ENCODE assay signal across 14 cellular contexts in genomic region chr10:78964274-78964951, GRCh38.
DNase-seq lines count a peak whose midpoint lies in the region; ATAC-seq, FAIRE-seq and TF ChIP-seq lines count a peak whose summit lies in the region.
"Had no signal": no experiment of that assay in that cellular context is flagged by ENCODE, and none has a peak within 500 bp of the region (broad histone marks: within the 10 kb centered on the region; RNA-seq: fewer than 3 reads in every experiment).

No MANE protein-coding gene starts in this region.

- WGBS in H1 (ENCODE audit: extremely low coverage in 1 of 2, insufficient coverage in 1 of 2, insufficient read length in 1 of 2, insufficient replicate concordance in 2 of 2, low coverage in 1 of 2, low lambda C conversion rate in 2 of 2, missing lambda C conversion rate in 1 of 2), 2 experiments, result 76% methylated on average over 5 of the region's 5 CpGs; no CpG with 5 or more reads in 1 of the 2 experiments
- WGBS in neuronal stem cell (ENCODE audit: extremely low coverage in 2 of 2, insufficient read length in 2 of 2, insufficient replicate concordance in 1 of 2), 2 donors, result no CpG with 5 or more reads among the region's 5 CpGs
- 53 to 78% (median 70%) methylated on average over 5 of the region's 5 CpGs for WGBS in small intestine, 3 donors

- no peak overlapping the region for H4K5ac ChIP-seq in H1 (ENCODE audit: insufficient read length, low read depth, low read length)

- FAIRE-seq in H1 (lab: Jason Lieb, UNC), result peak; percentile 24
- no peak for FAIRE-seq in small intestine (lab: Jason Lieb, UNC)

- H3K79me1 ChIP-seq in H1 (ENCODE audit: low read depth, low read length), result no peaks in the 10 kb centered on the region; the same call in 1 of the 2 replicates
- no peaks in the 10 kb centered on the region for H3K79me1 ChIP-seq in neuronal stem cell (ENCODE audit: low read depth, low read length)

- peaks cover 10% of the 10 kb centered on the region for H3K4me1 Mint-ChIP-seq in Caco-2 (ENCODE audit: low read depth, unreplicated experiment)
- H3K4me1 Mint-ChIP-seq: activated naive CD4-positive, alpha-beta T cell treated with anti-CD3 and anti-CD28 coated beads, Interleukin-2, amount 10 ng/mL, durations not matched to agents 7 days and 5 days; B cell had no signal

- H3K14ac ChIP-seq in H1 (ENCODE audit: insufficient read length) (peak overlapping the region; percentile 92), neuronal stem cell (ENCODE audit: low read length) (peak overlapping the region; percentile 49)

- H3K4ac ChIP-seq in H1 (replicated peaks; ENCODE audit: insufficient read length, low read depth, low read length) (peak overlapping the region; percentile 94), neuronal stem cell (ENCODE audit: low read length) (peak overlapping the region; percentile 84)

- peak overlapping the region; percentile 98 for H2AK5ac ChIP-seq in H1 (ENCODE audit: low read depth, low read length)
- peak overlapping the region; percentile 9 for H2AK5ac ChIP-seq in neuronal stem cell (ENCODE audit: low read depth, low read length)

- no peak for TF ChIP-seq RAD21 in H1 (IDR thresholded peaks at IDR 0.05 in 1 of 2, conservative IDR thresholded peaks at IDR 0.05 in 1 of 2; ENCODE audit: low read depth in 2 of 2, low read length in 2 of 2)

- H2AFZ ChIP-seq in H1 (ENCODE audit: low read length), result peak overlapping the region; percentile 8; the same call in 1 of the 2 replicates
- no peak overlapping the region for H2AFZ ChIP-seq in neuronal stem cell (ENCODE audit: low read length)

- H3K4me1 ChIP-seq in Caco-2, result peaks cover 14% of the 10 kb centered on the region
- H3K4me1 ChIP-seq in NT2/D1 (ENCODE audit: insufficient read depth, insufficient read length), result peaks cover 40% of the 10 kb centered on the region
- H3K4me1 ChIP-seq in H1 (replicated peaks in 1 of 4; ENCODE audit: control insufficient read depth in 3 of 4, insufficient read depth in 4 of 4, low read length in 3 of 4), result peaks cover 6 to 24% (median 18%) of the 10 kb centered on the region in 4 experiments
- H3K4me1 ChIP-seq in neuronal stem cell (ENCODE audit: control insufficient read depth in 2 of 2, insufficient read depth in 1 of 2, low read depth in 1 of 2, low read length in 2 of 2), result peaks cover 23% of the 10 kb centered on the region in 2 donors
- H3K4me1 ChIP-seq in small intestine (ENCODE audit: control insufficient read depth in 2 of 2, insufficient read depth in 1 of 2, low read depth in 1 of 2, low read length in 1 of 2), result no peaks in the 10 kb centered on the region

- POLR2A ChIA-PET in Caco-2 (lab: Charles Lee), result interaction anchor here (1.0 to 1.1 kb wide), 2 partner anchors 9 to 10 kb away, joined by 3 to 5 read pairs; no protein-coding TSS in a partner anchor
- POLR2A ChIA-PET in H1 (lab: Charles Lee; ENCODE audit: partially characterized antibody), result interaction anchor here (1.0 to 1.7 kb wide), 2 partner anchors 9 to 193 kb away, joined by 3 to 13 read pairs; no protein-coding TSS in a partner anchor

- no peak overlapping the region for H3K23ac ChIP-seq in H1 (ENCODE audit: insufficient read length)
- H3K23ac ChIP-seq in neuronal stem cell (ENCODE audit: low read depth, low read length, poor library complexity), result peak overlapping the region; percentile 45

- peak overlapping the region; percentile 71 for H3K9ac ChIP-seq in NT2/D1 (ENCODE audit: insufficient read length, low read depth)
- H3K9ac ChIP-seq in H1 (replicated peaks in 1 of 4; ENCODE audit: extremely low read depth in 1 of 4, low read depth in 3 of 4, low read length in 3 of 4), result 0 out of 7 replicates have a peak overlapping the region, but pooled peaks of 2 of the 4 experiments have one; percentile 3 to 41
- peak overlapping the region; percentile 71 for H3K9ac ChIP-seq in neuronal stem cell (ENCODE audit: low read depth, low read length, poor library complexity)

- no peak overlapping the region for H3K27ac ChIP-seq in H1 (ENCODE audit: low read depth, low read length)
- peak overlapping the region; percentile 34 for H3K27ac ChIP-seq in neuronal stem cell (replicated peaks; ENCODE audit: low read length)
- H3K27ac ChIP-seq in small intestine (ENCODE audit: low read depth in 1 of 2, low read length in 1 of 2), result no peak overlapping the region
- H3K27ac ChIP-seq: SK-N-MC had no signal

- H2BK120ac ChIP-seq in H1 (replicated peaks; ENCODE audit: low read depth, low read length) (peak overlapping the region; percentile 91), neuronal stem cell (ENCODE audit: low read depth, low read length) (peak overlapping the region; percentile 56)

- no peak overlapping the region for H3K4me3 Mint-ChIP-seq in Caco-2 (ENCODE audit: unreplicated experiment)
- H3K4me3 Mint-ChIP-seq: activated naive CD4-positive, alpha-beta T cell treated with anti-CD3 and anti-CD28 coated beads, Interleukin-2, amount 10 ng/mL, durations not matched to agents 7 days and 5 days; B cell had no signal

- TF ChIP-seq POLR2A in H1 (IDR thresholded peaks at IDR 0.05; ENCODE audit: control extremely low read depth in 1 of 2, low read depth in 2 of 2, low read length in 2 of 2), result no peak

- H3K36me3 ChIP-seq in Caco-2 (ENCODE audit: control insufficient read depth, insufficient read depth, low read length) (no peaks in the 10 kb centered on the region), NT2/D1 (ENCODE audit: insufficient read depth, insufficient read length, low read length) (no peaks in the 10 kb centered on the region), H1 (ENCODE audit: control insufficient read depth in 2 of 4, insufficient read depth in 4 of 4, low read length in 3 of 4) (no peaks in the 10 kb centered on the region), neuronal stem cell (replicated peaks in 1 of 2; ENCODE audit: control insufficient read depth in 2 of 2, insufficient read depth in 2 of 2, low read length in 2 of 2) (no peaks in the 10 kb centered on the region), small intestine (ENCODE audit: control insufficient read depth in 2 of 2, insufficient read depth in 2 of 2, low read length in 2 of 2) (no peaks in the 10 kb centered on the region)

- no peaks in the 10 kb centered on the region for H3K23me2 ChIP-seq in H1 (ENCODE audit: low read depth, low read length)

- no peak overlapping the region; the same call in none of the 2 replicates for H4K8ac ChIP-seq in H1 (ENCODE audit: extremely low read depth, insufficient read depth, low read length)
- no peak overlapping the region for H4K8ac ChIP-seq in neuronal stem cell (ENCODE audit: low read depth, low read length)

- no peak for TF ChIP-seq EP300 in H1 (IDR thresholded peaks at IDR 0.05; ENCODE audit: borderline replicate concordance in 1 of 2, low read depth in 2 of 2, low read length in 2 of 2)

- H4K20me1 ChIP-seq in H1 (replicated peaks in 1 of 2; ENCODE audit: control insufficient read depth in 1 of 2, insufficient read depth in 2 of 2, low read length in 2 of 2), result no peaks in the 10 kb centered on the region

- H2BK12ac ChIP-seq in H1 (ENCODE audit: low read depth, low read length) (peak overlapping the region; percentile 100), neuronal stem cell (ENCODE audit: low read length) (peak overlapping the region; percentile 91)

- H3K4me2 ChIP-seq in H1 (ENCODE audit: insufficient read depth in 1 of 2, low read depth in 2 of 2, low read length in 2 of 2) (peak overlapping the region; percentile 32 to 43; a peak in 2 of 4 replicates), neuronal stem cell (ENCODE audit: insufficient read depth, low read length, poor library complexity, severe bottlenecking) (no peak overlapping the region)

- no peaks in the 10 kb centered on the region for H3K79me2 ChIP-seq in H1 (ENCODE audit: control insufficient read depth in 1 of 2, insufficient read depth in 2 of 2, low read length in 2 of 2)

- H2BK20ac ChIP-seq in H1 (ENCODE audit: low read length), result peak overlapping the region; percentile 63

- H3K56ac ChIP-seq in H1 (replicated peaks; ENCODE audit: insufficient read length, low read depth, low read length), result peak overlapping the region; percentile 9

- peak overlapping the region; percentile 71 for H3K27ac Mint-ChIP-seq in Caco-2 (ENCODE audit: unreplicated experiment)
- H3K27ac Mint-ChIP-seq: activated naive CD4-positive, alpha-beta T cell treated with anti-CD3 and anti-CD28 coated beads, Interleukin-2, amount 10 ng/mL, durations not matched to agents 7 days and 5 days; B cell had no signal

- H2BK5ac ChIP-seq in H1 (ENCODE audit: low read depth, low read length) (peak overlapping the region; percentile 84; the same call in 1 of the 2 replicates), neuronal stem cell (ENCODE audit: low read length) (peak overlapping the region; percentile 7)

- peak overlapping the region; percentile 100 for H4K91ac ChIP-seq in H1 (replicated peaks; ENCODE audit: insufficient read length, low read length)
- H4K91ac ChIP-seq in neuronal stem cell (ENCODE audit: low read depth, low read length, poor library complexity), result no peak overlapping the region

- no peaks in the 10 kb centered on the region for H3K9me3 Mint-ChIP-seq in Caco-2 (ENCODE audit: unreplicated experiment)
- H3K9me3 Mint-ChIP-seq: activated naive CD4-positive, alpha-beta T cell treated with anti-CD3 and anti-CD28 coated beads, Interleukin-2, amount 10 ng/mL, durations not matched to agents 7 days and 5 days had no signal

- no peak for DNase-seq in Caco-2
- DNase-seq in NT2/D1 (ENCODE audit: low read depth, low spot score), result no peak
- DNase-seq in H1 (ENCODE audit: low read depth in 1 of 2, low spot score in 2 of 2), result no peak
- no peak for DNase-seq in neuronal stem cell (ENCODE audit: low spot score)
- no peak for DNase-seq in small intestine
- DNase-seq in COLO668 (lab: John Stamatoyannopoulos, UW; ENCODE audit: unreplicated experiment), result no peak
- DNase-seq in omental fat pad (ENCODE audit: low spot score), result no peak
- DNase-seq: activated naive CD4-positive, alpha-beta T cell treated with anti-CD3 and anti-CD28 coated beads, Interleukin-2, amount 10 ng/mL, durations not matched to agents 7 days and 5 days; central memory CD4-positive, alpha-beta T cell; NCI-H2171 had no signal

- TF ChIP-seq CTCF in Caco-2 (IDR thresholded peaks at IDR 0.05; ENCODE audit: insufficient read depth in 1 of 2, low read depth in 1 of 2, low read length in 1 of 2, severe bottlenecking in 1 of 2, unreplicated experiment in 1 of 2) (no peak), H1 (IDR thresholded peaks at IDR 0.05; ENCODE audit: control extremely low read depth in 1 of 3, insufficient read depth in 1 of 3, low read depth in 1 of 3, low read length in 3 of 3) (no peak), omental fat pad (IDR thresholded peaks at IDR 0.05) (no peak)

- no peak overlapping the region for H3K4me3 ChIP-seq in Caco-2 (ENCODE audit: low read depth, low read length)
- H3K4me3 ChIP-seq in NT2/D1 (ENCODE audit: insufficient read length, low read depth), result no peak overlapping the region
- H3K4me3 ChIP-seq in H1 (ENCODE audit: extremely low read depth in 1 of 4, insufficient read depth in 2 of 4, low read depth in 3 of 4, low read length in 4 of 4), result no peak overlapping the region
- no peak overlapping the region for H3K4me3 ChIP-seq in neuronal stem cell (ENCODE audit: low read length in 2 of 2)
- H3K4me3 ChIP-seq in small intestine (ENCODE audit: low read depth in 1 of 2, low read length in 2 of 2), result no peak overlapping the region
- H3K4me3 ChIP-seq: lung, SK-N-MC had no signal

- intact Hi-C loops in Caco-2 (cut with micrococcal nuclease; ENCODE audit: unreplicated experiment), result no loop called here

- H2BK15ac ChIP-seq in H1 (ENCODE audit: low read length) (peak overlapping the region; percentile 95), neuronal stem cell (ENCODE audit: low read length) (peak overlapping the region; percentile 65)

- H3K27me3 Mint-ChIP-seq in Caco-2 (ENCODE audit: insufficient read depth, unreplicated experiment), result no peaks in the 10 kb centered on the region

- no peaks in the 10 kb centered on the region for H3K9me3 ChIP-seq in Caco-2
- no peaks in the 10 kb centered on the region for H3K9me3 ChIP-seq in NT2/D1 (ENCODE audit: insufficient read depth, low read length)
- no peaks in the 10 kb centered on the region for H3K9me3 ChIP-seq in H1 (ENCODE audit: insufficient read depth in 2 of 2, low read depth in 1 of 2, low read length in 1 of 2)
- no peaks in the 10 kb centered on the region for H3K9me3 ChIP-seq in neuronal stem cell (replicated peaks in 1 of 2; ENCODE audit: control insufficient read depth in 2 of 2, insufficient read depth in 1 of 2, low read depth in 1 of 2, low read length in 2 of 2)
- H3K9me3 ChIP-seq in small intestine (ENCODE audit: control insufficient read depth, low read depth), result no peaks in the 10 kb centered on the region

- H3K18ac ChIP-seq in H1 (ENCODE audit: extremely low read depth, low read length) (peak overlapping the region; percentile 97), neuronal stem cell (ENCODE audit: low read length) (peak overlapping the region; percentile 97)

- ATAC-seq in HG02938 (IDR thresholded peaks at IDR 0.05; ENCODE audit: unreplicated experiment) (no peak), omental fat pad (ENCODE audit: low FRiP score) (no peak)

- H3K27me3 ChIP-seq in Caco-2 (replicated peaks; ENCODE audit: control insufficient read depth, insufficient read depth, low read length) (no peaks in the 10 kb centered on the region), NT2/D1 (ENCODE audit: insufficient read depth, insufficient read length) (peaks cover 5% of the 10 kb centered on the region), H1 (replicated peaks in 1 of 4; ENCODE audit: control insufficient read depth in 3 of 4, extremely low read depth in 1 of 4, insufficient read depth in 3 of 4, low read length in 3 of 4) (peaks cover 0 to 4% (median 1%) of the 10 kb centered on the region in 4 experiments; a peak in 3 of 7 replicates), neuronal stem cell (ENCODE audit: control insufficient read depth in 3 of 3, insufficient read depth in 3 of 3, low read depth in 1 of 3, low read length in 3 of 3) (no peaks in the 10 kb centered on the region), small intestine (ENCODE audit: control insufficient read depth in 2 of 2, insufficient read depth in 2 of 2, low read length in 2 of 2) (no peaks in the 10 kb centered on the region)

- BruUV-seq in Caco-2 (replicated peaks; lab: Mats Ljungman, UMichigan), result no TSS peak

- no peaks in the 10 kb centered on the region for H3K36me3 Mint-ChIP-seq in Caco-2 (ENCODE audit: insufficient read depth, unreplicated experiment)
- H3K36me3 Mint-ChIP-seq: activated naive CD4-positive, alpha-beta T cell treated with anti-CD3 and anti-CD28 coated beads, Interleukin-2, amount 10 ng/mL, durations not matched to agents 7 days and 5 days had no signal

- CTCF ChIA-PET in Caco-2 (lab: Charles Lee), result no interaction called here
- CTCF ChIA-PET in H1 (lab: Charles Lee; ENCODE audit: partially characterized antibody), result interaction anchor here (0.7 to 4.7 kb wide), 16 partner anchors 8 to 255 kb away, joined by 3 to 19 read pairs (median 4); no protein-coding TSS in a partner anchor
